In genomic region chr2:108409768-108410167, GRCh38 we compare ENCODE assay signal across 26 cellular contexts. TPM values are rescaled to one million over a fixed set of nuclear protein-coding genes. Genes with fewer than 3 reads are reported as not detected.
DNase-seq lines count a peak whose midpoint lies in the region; ATAC-seq and TF ChIP-seq lines count a peak whose summit lies in the region.
"Had no signal": no experiment of that assay in that cellular context is flagged by ENCODE, and none has a peak within 500 bp of the region (broad histone marks: within the 10 kb centered on the region; RNA-seq: fewer than 3 reads in every experiment).

No MANE protein-coding gene starts in this region.

- ATAC-seq in GM18498 (IDR thresholded peaks at IDR 0.05; ENCODE audit: unreplicated experiment), result no peak
- ATAC-seq: left cardiac atrium; naive thymus-derived CD4-positive, alpha-beta T cell; right cardiac atrium had no signal

- no peaks in the 10 kb centered on the region for H3K36me3 ChIP-seq in GM23248 (ENCODE audit: low read depth)
- H3K36me3 ChIP-seq: ovary, stomach, tibial nerve had no signal

- H3K27me3 Mint-ChIP-seq in mesothelial cell of epicardium (ENCODE audit: low read depth), result no peaks in the 10 kb centered on the region

- POLR2A ChIA-PET in GM10248 (lab: Yijun Ruan, JAX), result no interaction called here

- no peak overlapping the region for H3K27ac ChIP-seq in GM23248
- H3K27ac ChIP-seq: epithelial cell of prostate, ovary, stomach, tibial nerve had no signal

- no peak overlapping the region for H2AFZ ChIP-seq in GM23248

- no peaks in the 10 kb centered on the region for H3K9me2 ChIP-seq in GM23248 (ENCODE audit: insufficient read depth)

- no peak overlapping the region for H3K27ac Mint-ChIP-seq in mesothelial cell of epicardium
- H3K27ac Mint-ChIP-seq: activated naive CD4-positive, alpha-beta T cell treated with anti-CD3 and anti-CD28 coated beads, Interleukin-2, amount 10 ng/mL, durations not matched to agents 7 days and 5 days; H9; naive thymus-derived CD4-positive, alpha-beta T cell had no signal

- 42 to 55% methylated on average over 1 of the region's 1 CpG for WGBS in GM23248 (ENCODE audit: low coverage in 1 of 2, low lambda C conversion rate in 2 of 2, missing lambda C conversion rate in 2 of 2), 2 experiments

- DNase-seq in AG10803 (ENCODE audit: low read depth) (peak; percentile 58), GM23248 (peak; percentile 63), astrocyte of the hippocampus (ENCODE audit: low read depth, low spot score) (peak; percentile 48), iris pigment epithelial cell (ENCODE audit: low read depth) (peak; percentile 86), SW 1271 (lab: John Stamatoyannopoulos, UW) (no peak), mesothelial cell of epicardium (ENCODE audit: low spot score in 2 of 2, unreplicated experiment in 2 of 2) (no peak), GM10248 (ENCODE audit: extremely low spot score) (no peak)
- DNase-seq: activated CD4-positive, alpha-beta T cell treated with anti-CD3 and anti-CD28 coated beads for 48 hours; activated naive CD4-positive, alpha-beta T cell treated with anti-CD3 and anti-CD28 coated beads, Interleukin-2, amount 10 ng/mL, durations not matched to agents 7 days and 5 days; aorta; COR-L47; H9; left cardiac atrium; naive thymus-derived CD4-positive, alpha-beta T cell; NCI-H187; NCI-H2227 treated with DMSO at 0.1 percent for 48 hours; NCI-H774; ovary; right cardiac atrium; stimulated activated CD4-positive, alpha-beta T cell treated with anti-CD3 and anti-CD28 coated beads, Interleukin-12 subunit alpha, Interleukin-12 subunit beta, amount 100 ng/mL, for 4 hours; stomach; T-helper 2 cell had no signal

- no peaks in the 10 kb centered on the region for H3K27me3 ChIP-seq in GM23248 (replicated peaks; ENCODE audit: insufficient read depth)
- H3K27me3 ChIP-seq: ovary, stomach, tibial nerve had no signal

- in situ Hi-C loops in GM23248 (cut with MboI), result no loop called here

- peaks cover 28% of the 10 kb centered on the region for H3K4me1 ChIP-seq in GM23248 (ENCODE audit: insufficient read depth)
- H3K4me1 ChIP-seq: stomach, tibial nerve had no signal

- TF ChIP-seq CTCF in AG10803 (conservative IDR thresholded peaks at IDR 0.05; ENCODE audit: low read length) (no peak), mesothelial cell of epicardium (IDR thresholded peaks at IDR 0.05; ENCODE audit: unreplicated experiment) (no peak), GM10248 (IDR thresholded peaks at IDR 0.05; ENCODE audit: control extremely low read depth, extremely low read depth, low read depth, missing control alignments) (no peak)

- no peaks in the 10 kb centered on the region for H3K9me3 ChIP-seq in GM23248 (ENCODE audit: low read depth)
- H3K9me3 ChIP-seq: ovary had no signal

- H3K9me3 Mint-ChIP-seq in mesothelial cell of epicardium, result peaks cover 13% of the 10 kb centered on the region

- H3K36me3 Mint-ChIP-seq in mesothelial cell of epicardium, result no peaks in the 10 kb centered on the region
- H3K36me3 Mint-ChIP-seq: activated naive CD4-positive, alpha-beta T cell treated with anti-CD3 and anti-CD28 coated beads, Interleukin-2, amount 10 ng/mL, durations not matched to agents 7 days and 5 days had no signal

- no peak overlapping the region for H3K4me3 Mint-ChIP-seq in mesothelial cell of epicardium
- H3K4me3 Mint-ChIP-seq: activated naive CD4-positive, alpha-beta T cell treated with anti-CD3 and anti-CD28 coated beads, Interleukin-2, amount 10 ng/mL, durations not matched to agents 7 days and 5 days; H9; naive thymus-derived CD4-positive, alpha-beta T cell had no signal

- H3K4me2 ChIP-seq in GM23248 (ENCODE audit: unreplicated experiment), result no peak overlapping the region

- H3K4me1 Mint-ChIP-seq in mesothelial cell of epicardium, result peaks cover 4% of the 10 kb centered on the region
- H3K4me1 Mint-ChIP-seq: activated naive CD4-positive, alpha-beta T cell treated with anti-CD3 and anti-CD28 coated beads, Interleukin-2, amount 10 ng/mL, durations not matched to agents 7 days and 5 days; H9 had no signal

- no peak overlapping the region for H3K9ac ChIP-seq in GM23248

- no peaks in the 10 kb centered on the region for H3K79me2 ChIP-seq in GM23248 (ENCODE audit: insufficient read depth)

- CTCF ChIA-PET in GM10248 (lab: Yijun Ruan, JAX), result no interaction called here

- no peaks in the 10 kb centered on the region for H4K20me1 ChIP-seq in GM23248 (ENCODE audit: insufficient read depth)

- H3F3A ChIP-seq in GM23248 (ENCODE audit: insufficient read depth), result peaks cover 18% of the 10 kb centered on the region

- H3K4me3 ChIP-seq in AG10803 (ENCODE audit: low read length) (no peak overlapping the region), GM23248 (no peak overlapping the region)
- H3K4me3 ChIP-seq: ovary, stomach, tibial nerve had no signal

RNA-seq across cellular contexts. Expression of gene SULT1C4, which starts 32.0 kb away (rescaled TPM):
- not detected in 2 replicates for total RNA-seq in GM23248 (2014; rRNA removed; shearing (Covaris generic))
- polyA plus RNA-seq in GM23248 (2016; fragmentation: Nextera tagmentation; extraction: Ambion mirVana), result not detected in 2 replicates
- total RNA-seq in mesothelial cell of epicardium, result 16.0 to 17.5 TPM (median 17.5 TPM) in 3 replicates
- total RNA-seq: SK-MEL-5 had no signal
- polyA plus RNA-seq: naive thymus-derived CD4-positive, alpha-beta T cell had no signal

RNA-seq across cellular contexts. Expression of gene GCC2, which starts 39.2 kb away (rescaled TPM):
- 18.8 and 21.7 TPM in 2 replicates for total RNA-seq in GM23248 (2014; rRNA removed; shearing (Covaris generic))
- polyA plus RNA-seq in GM23248 (2016; fragmentation: Nextera tagmentation; extraction: Ambion mirVana), result 47.9 and 53.1 TPM in 2 replicates
- 43.8 to 44.9 TPM (median 44.2 TPM) in 3 replicates for total RNA-seq in mesothelial cell of epicardium

Comparison
In these comparisons a context has a peak if more than half of its experiments do, and no peak if none do; other contexts are left out.
1. DNase-seq: peak in AG10803 (single experiment), GM23248 (single experiment), astrocyte of the hippocampus (single experiment) and iris pigment epithelial cell (single experiment); none in SW 1271 (0 of 2), mesothelial cell of epicardium (0 of 2) and GM10248 (single experiment).
2. RNA of gene SULT1C4, which starts 32.0 kb away (total RNA-seq): 16.0 to 17.5 TPM in mesothelial cell of epicardium; not detected in GM23248; every median in the first group is over 10 times any median in the second.